ENCODE assay signal across 8 cellular contexts in the genomic region with DNA sequence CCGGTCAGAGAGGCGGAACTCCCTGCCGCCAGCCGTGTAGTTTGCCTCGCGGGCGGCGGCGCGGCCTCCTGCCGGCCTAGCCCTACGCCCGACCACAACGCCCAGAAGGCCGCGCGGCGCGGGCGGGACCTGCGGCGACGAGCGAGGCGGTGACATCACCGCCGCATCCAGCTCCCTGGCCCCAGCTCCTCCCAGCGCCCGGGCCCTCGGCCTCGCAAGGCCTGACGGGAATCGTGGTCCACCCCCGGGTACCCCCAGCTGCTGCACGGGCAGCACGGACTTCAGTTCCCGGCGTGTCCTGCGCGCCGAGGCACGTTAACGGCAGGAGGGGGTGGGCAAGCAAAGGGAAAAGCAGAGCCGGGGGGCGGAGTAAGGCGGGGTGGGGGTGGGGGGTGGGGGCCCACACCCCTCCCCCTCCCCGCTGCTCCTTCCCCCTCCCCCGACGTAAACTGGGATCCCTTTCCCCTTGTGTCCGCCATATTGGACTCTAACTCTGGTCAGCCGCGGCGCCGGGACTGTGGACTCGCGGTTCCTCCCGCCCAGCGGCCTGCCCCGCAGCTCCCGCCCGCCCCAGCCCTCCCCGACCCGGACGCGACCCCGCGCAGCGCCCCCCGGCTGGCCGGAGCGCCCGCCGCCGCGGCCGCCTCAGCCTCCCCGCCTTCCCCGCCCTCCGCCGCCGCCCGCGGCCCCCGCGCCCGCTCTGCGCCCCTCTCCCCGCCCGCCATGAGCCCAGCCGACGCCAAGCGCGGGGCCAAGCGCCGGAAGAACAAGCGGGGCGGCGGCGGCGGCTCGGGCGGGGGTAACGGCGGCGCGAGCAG. TPM values are rescaled to one million over a fixed set of nuclear protein-coding genes. Genes with fewer than 3 reads are reported as not detected.
DNase-seq lines count a peak whose midpoint lies in the region; ATAC-seq and TF ChIP-seq lines count a peak whose summit lies in the region.

A gene with protein sequence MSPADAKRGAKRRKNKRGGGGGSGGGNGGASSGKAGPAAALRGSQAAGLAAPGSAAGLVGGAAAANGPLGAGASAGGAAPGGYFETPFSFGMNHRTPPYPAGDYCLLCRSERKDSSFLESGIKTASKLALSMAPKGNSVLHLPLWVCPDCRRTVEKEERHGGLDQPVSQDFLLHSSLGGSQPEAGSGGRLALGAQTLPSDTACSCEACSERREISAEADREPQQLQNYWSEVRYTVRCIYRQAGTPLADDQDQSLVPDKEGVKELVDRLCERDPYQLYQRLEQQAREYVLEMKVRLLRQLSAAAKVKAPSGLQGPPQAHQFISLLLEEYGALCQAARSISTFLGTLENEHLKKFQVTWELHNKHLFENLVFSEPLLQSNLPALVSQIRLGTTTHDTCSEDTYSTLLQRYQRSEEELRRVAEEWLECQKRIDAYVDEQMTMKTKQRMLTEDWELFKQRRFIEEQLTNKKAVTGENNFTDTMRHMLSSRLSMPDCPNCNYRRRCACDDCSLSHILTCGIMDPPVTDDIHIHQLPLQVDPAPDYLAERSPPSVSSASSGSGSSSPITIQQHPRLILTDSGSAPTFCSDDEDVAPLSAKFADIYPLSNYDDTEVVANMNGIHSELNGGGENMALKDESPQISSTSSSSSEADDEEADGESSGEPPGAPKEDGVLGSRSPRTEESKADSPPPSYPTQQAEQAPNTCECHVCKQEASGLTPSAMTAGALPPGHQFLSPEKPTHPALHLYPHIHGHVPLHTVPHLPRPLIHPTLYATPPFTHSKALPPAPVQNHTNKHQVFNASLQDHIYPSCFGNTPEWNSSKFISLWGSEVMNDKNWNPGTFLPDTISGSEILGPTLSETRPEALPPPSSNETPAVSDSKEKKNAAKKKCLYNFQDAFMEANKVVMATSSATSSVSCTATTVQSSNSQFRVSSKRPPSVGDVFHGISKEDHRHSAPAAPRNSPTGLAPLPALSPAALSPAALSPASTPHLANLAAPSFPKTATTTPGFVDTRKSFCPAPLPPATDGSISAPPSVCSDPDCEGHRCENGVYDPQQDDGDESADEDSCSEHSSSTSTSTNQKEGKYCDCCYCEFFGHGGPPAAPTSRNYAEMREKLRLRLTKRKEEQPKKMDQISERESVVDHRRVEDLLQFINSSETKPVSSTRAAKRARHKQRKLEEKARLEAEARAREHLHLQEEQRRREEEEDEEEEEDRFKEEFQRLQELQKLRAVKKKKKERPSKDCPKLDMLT (N-terminal part only) (plus strand): TSS at position 455 of the 818 bp plus-strand sequence. CDS start 269 bp downstream, at position 724.

- peak within 1 kb of the TSS; percentile 88 to 93 (median 90) for H3K4me3 Mint-ChIP-seq in immature natural killer cell

- peak within 1 kb of the TSS; percentile 89 for H3K27ac ChIP-seq in caudate nucleus (ENCODE audit: low read depth, low read length)

- peaks cover 18 to 29% of the 10 kb centered on the region in 2 donors for H3K4me1 Mint-ChIP-seq in immature natural killer cell

- DNase-seq in AG09309 (ENCODE audit: low read depth) (peak; percentile 98), NCI-H345 treated with DMSO at 0.1 percent for 48 hours (lab: John Stamatoyannopoulos, UW; ENCODE audit: unreplicated experiment) (peak; percentile 85), caudate nucleus (lab: John Stamatoyannopoulos, UW) (peak; percentile 71 to 100 (median 99)), immature natural killer cell (peak; percentile 99), smooth muscle cell of the brain vasculature (ENCODE audit: low read depth, low spot score) (peak; percentile 98)
- DNase-seq in activated CD4-positive, CD25-positive, alpha-beta regulatory T cell (lab: John Stamatoyannopoulos, UW), result peak; percentile 96 to 99 (median 98)

- peak; percentile 82 for ATAC-seq in GM19035 (IDR thresholded peaks at IDR 0.05; ENCODE audit: unreplicated experiment)
- peak; percentile 88 for ATAC-seq in HG03342 (IDR thresholded peaks at IDR 0.05; ENCODE audit: unreplicated experiment)

- TF ChIP-seq CTCF in AG09309 (IDR thresholded peaks at IDR 0.05; ENCODE audit: control insufficient read depth, insufficient read depth, low read depth, low read length, missing control alignments), result no peak

- H3K9me3 Mint-ChIP-seq in immature natural killer cell, result no peaks in the 10 kb centered on the region

- peaks cover 2 to 13% (median 7%) of the 10 kb centered on the region in 3 donors for H3K27me3 Mint-ChIP-seq in immature natural killer cell (ENCODE audit: low read depth in 3 of 3)

- H3K36me3 Mint-ChIP-seq in immature natural killer cell, result no peaks in the 10 kb centered on the region

- peak within 1 kb of the TSS; percentile 83 to 97 (median 92) for H3K27ac Mint-ChIP-seq in immature natural killer cell

- peak within 1 kb of the TSS; percentile 83 for H3K4me3 ChIP-seq in AG09309 (ENCODE audit: control insufficient read depth, low read depth, low read length)

RNA-seq across cellular contexts. Expression of the gene that starts here (rescaled TPM):
- polyA plus RNA-seq in immature natural killer cell, result 1 to 10 TPM in 1 of 3 donors, under 1 TPM in 2; 0.03 to 4.8 (median 0.94) TPM

Comparison
In these comparisons a context has a peak if more than half of its experiments do, and no peak if none do; other contexts are left out.
1. Peak in every context shown above with its lines: DNase-seq, ATAC-seq, H3K4me3 ChIP-seq and H3K27ac ChIP-seq.